In the genomic region with DNA sequence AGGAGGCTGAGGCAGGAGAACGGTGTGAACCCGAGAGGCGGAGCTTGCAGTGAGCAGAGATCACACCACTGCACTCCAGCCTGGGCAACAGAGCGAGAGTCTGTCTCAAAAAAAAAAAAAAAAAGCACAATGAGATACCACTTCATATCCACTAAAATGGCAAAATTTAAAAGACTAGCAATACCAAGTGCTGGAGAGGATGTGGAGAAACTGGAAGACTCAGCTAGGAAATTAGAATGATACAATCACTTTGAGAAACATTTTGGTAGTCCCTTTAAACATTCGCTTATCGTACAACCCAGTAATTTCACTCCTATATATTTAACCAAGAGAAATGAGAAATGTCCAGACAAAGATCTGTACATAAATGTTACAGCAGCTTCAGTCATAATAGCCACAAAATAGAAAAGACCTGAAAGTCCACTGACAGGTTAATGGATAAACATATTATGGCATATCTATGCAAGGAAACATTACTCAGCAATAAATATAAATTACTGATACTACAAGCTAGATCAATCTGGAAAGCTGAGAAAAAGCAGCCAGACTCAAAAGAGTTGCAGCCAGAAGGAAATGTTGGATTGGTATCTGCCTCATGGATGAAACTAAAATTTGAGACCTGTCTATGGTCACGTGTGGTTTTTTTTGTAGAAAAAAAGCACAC, we compare ENCODE assay signal across 18 cellular contexts. TPM values are rescaled to one million over a fixed set of nuclear protein-coding genes. Genes with fewer than 3 reads are reported as not detected.
A peak's percentile ranks its signal among the peaks of the same experiment; 100 is the strongest.
DNase-seq lines count a peak whose midpoint lies in the region; ATAC-seq, FAIRE-seq and TF ChIP-seq lines count a peak whose summit lies in the region.
"Had no signal": no experiment of that assay in that cellular context is flagged by ENCODE, and none has a peak within 500 bp of the region (broad histone marks: within the 10 kb centered on the region; RNA-seq: fewer than 3 reads in every experiment).

No MANE protein-coding gene starts in this region.

- H4K8ac ChIP-seq in IMR-90 (ENCODE audit: low read depth in 2 of 2, low read length in 2 of 2): no peak overlapping the region

- no peak overlapping the region for H2BK20ac ChIP-seq in IMR-90 (ENCODE audit: low read depth, low read length)

- H2AK9ac ChIP-seq in IMR-90 (replicated peaks; ENCODE audit: low read depth, low read length, poor library complexity): no peak overlapping the region

- no peak overlapping the region for H2BK5ac ChIP-seq in IMR-90 (ENCODE audit: low read depth, low read length, poor library complexity, severe bottlenecking)

- H3K4me2 ChIP-seq in A549: no peak overlapping the region
- no peak overlapping the region for H3K4me2 ChIP-seq in BLaER1
- no peak overlapping the region for H3K4me2 ChIP-seq in IMR-90 (ENCODE audit: low read depth, low read length)

- H3K9me1 ChIP-seq in IMR-90 (ENCODE audit: insufficient read depth, low read length): no peaks in the 10 kb centered on the region

- H3K36me3 ChIP-seq in BLaER1 (peaks cover 48% of the 10 kb centered on the region), IMR-90 (ENCODE audit: control insufficient read depth, insufficient read depth, low read length) (peaks cover 5% of the 10 kb centered on the region; the same call in 1 of the 2 replicates)

- no peak overlapping the region for H3K4me3 Mint-ChIP-seq in type B pancreatic cell
- H3K4me3 Mint-ChIP-seq in T-helper 2 cell treated with Interferon-gamma antibody and Interleukin-4, amounts not matched to agents 5 μg/mL and 100 μg/mL, for 36 hours: no peak overlapping the region
- H3K4me3 Mint-ChIP-seq: B cell; CD4-positive, alpha-beta memory T cell had no signal

- no peak overlapping the region for H4K5ac ChIP-seq in IMR-90 (ENCODE audit: low read depth, low read length)

- H2AFZ ChIP-seq in IMR-90 (replicated peaks; ENCODE audit: low read length, poor library complexity): no peak overlapping the region

- H3K23ac ChIP-seq in IMR-90 (ENCODE audit: low read depth, low read length): no peak overlapping the region

- no peak overlapping the region for H2BK120ac ChIP-seq in IMR-90 (ENCODE audit: low read depth, low read length)

- DNase-seq in A549 (ENCODE audit: low read depth in 1 of 2, low spot score in 1 of 2) (no peak), IMR-90 (no peak), type B pancreatic cell (ENCODE audit: extremely low spot score, unreplicated experiment) (no peak)
- DNase-seq in activated T-cell treated with anti-CD3 and anti-CD28 coated beads, Interleukin-2, amount 50 U/mL, for 48 hours: no peak
- no peak for DNase-seq in T-helper 2 cell treated with Interferon-gamma antibody and Interleukin-4, amounts not matched to agents 5 μg/mL and 100 μg/mL, for 36 hours (ENCODE audit: low spot score)
- DNase-seq: C1 segment of cervical spinal cord; Calu3; CD4-positive, alpha-beta memory T cell; COR-L47; DMS53; DMS79 treated with DMSO at 0.1 percent for 48 hours; GF-D8; GOT3 had no signal

- H3K4ac ChIP-seq in IMR-90 (ENCODE audit: low read depth, low read length): no peak overlapping the region

- H3K27me3 Mint-ChIP-seq in type B pancreatic cell: no peaks in the 10 kb centered on the region
- no peaks in the 10 kb centered on the region for H3K27me3 Mint-ChIP-seq in T-helper 2 cell treated with Interferon-gamma antibody and Interleukin-4, amounts not matched to agents 5 μg/mL and 100 μg/mL, for 36 hours (ENCODE audit: low read depth)
- H3K27me3 Mint-ChIP-seq: B cell; CD4-positive, alpha-beta memory T cell had no signal

- TF ChIP-seq RAD21 in A549 (conservative IDR thresholded peaks at IDR 0.05 in 1 of 2, IDR thresholded peaks at IDR 0.05 in 1 of 2) (no peak), IMR-90 (IDR thresholded peaks at IDR 0.05; ENCODE audit: low read length) (no peak)

- H3K9me3 Mint-ChIP-seq in type B pancreatic cell: peaks cover 10% of the 10 kb centered on the region
- peaks cover 14% of the 10 kb centered on the region for H3K9me3 Mint-ChIP-seq in T-helper 2 cell treated with Interferon-gamma antibody and Interleukin-4, amounts not matched to agents 5 μg/mL and 100 μg/mL, for 36 hours

- H3K9ac ChIP-seq in BLaER1 (no peak overlapping the region), IMR-90 (ENCODE audit: low read depth, low read length) (no peak overlapping the region)

- no peaks in the 10 kb centered on the region for H3K4me1 ChIP-seq in A549
- H3K4me1 ChIP-seq in BLaER1: peaks cover 66% of the 10 kb centered on the region
- H3K4me1 ChIP-seq in IMR-90 (ENCODE audit: control insufficient read depth, insufficient read depth, low read length): no peaks in the 10 kb centered on the region

- no peak overlapping the region for H2BK15ac ChIP-seq in IMR-90 (ENCODE audit: low read depth, low read length)

- peaks cover 54% of the 10 kb centered on the region for H3K36me3 Mint-ChIP-seq in type B pancreatic cell
- peaks cover 17% of the 10 kb centered on the region for H3K36me3 Mint-ChIP-seq in T-helper 2 cell treated with Interferon-gamma antibody and Interleukin-4, amounts not matched to agents 5 μg/mL and 100 μg/mL, for 36 hours (ENCODE audit: low read depth)

- FAIRE-seq in A549 (lab: Jason Lieb, UNC): no peak
- FAIRE-seq: GM12891, GM18507 had no signal

- BruUV-seq in IMR-90 (replicated peaks; lab: Mats Ljungman, UMichigan): no TSS peak

- CTCF ChIA-PET in A549 (lab: Yijun Ruan, JAX) (no interaction called here), IMR-90 (lab: Yijun Ruan, JAX) (no interaction called here)

- no peak overlapping the region for H3K18ac ChIP-seq in IMR-90 (ENCODE audit: low read depth, low read length)

- ATAC-seq in A549 (no peak), IMR-90 (ENCODE audit: low read depth) (no peak)

- H4K20me1 ChIP-seq in BLaER1 (no peaks in the 10 kb centered on the region), IMR-90 (ENCODE audit: insufficient read depth, low read length) (no peaks in the 10 kb centered on the region)

- no peak overlapping the region for H3K14ac ChIP-seq in IMR-90 (replicated peaks; ENCODE audit: low read depth, low read length)

- H2AK5ac ChIP-seq in IMR-90 (ENCODE audit: low read depth, low read length): no peak overlapping the region

- no peak overlapping the region for H4K91ac ChIP-seq in IMR-90 (ENCODE audit: insufficient read depth, low read depth, low read length)

- H3K27ac Mint-ChIP-seq in type B pancreatic cell: peak overlapping the region; percentile 2
- no peak overlapping the region for H3K27ac Mint-ChIP-seq in T-helper 2 cell treated with Interferon-gamma antibody and Interleukin-4, amounts not matched to agents 5 μg/mL and 100 μg/mL, for 36 hours
- H3K27ac Mint-ChIP-seq: B cell; CD4-positive, alpha-beta memory T cell had no signal

- H3K27ac ChIP-seq in A549: no peak overlapping the region
- no peak overlapping the region for H3K27ac ChIP-seq in BLaER1
- H3K27ac ChIP-seq in IMR-90 (ENCODE audit: insufficient read depth, low read length): no peak overlapping the region

- no peaks in the 10 kb centered on the region for H3K4me1 Mint-ChIP-seq in type B pancreatic cell (ENCODE audit: unreplicated experiment)
- H3K4me1 Mint-ChIP-seq in T-helper 2 cell treated with Interferon-gamma antibody and Interleukin-4, amounts not matched to agents 5 μg/mL and 100 μg/mL, for 36 hours (ENCODE audit: low read depth): no peaks in the 10 kb centered on the region
- H3K4me1 Mint-ChIP-seq: CD4-positive, alpha-beta memory T cell had no signal

- no peak for TF ChIP-seq CTCF in A549 (IDR thresholded peaks at IDR 0.05)
- TF ChIP-seq CTCF in IMR-90 (conservative IDR thresholded peaks at IDR 0.05; ENCODE audit: low read depth, low read length): no peak
- TF ChIP-seq CTCF in type B pancreatic cell (conservative IDR thresholded peaks at IDR 0.05): no peak

- dilution Hi-C loops in IMR-90 (cut with HindIII; ENCODE audit: low sequenced_read_pairs, unreplicated experiment): no loop called here

- POLR2A ChIA-PET in A549 (lab: Yijun Ruan, JAX): interaction anchor here (0.6 kb wide), 1 partner anchor 434 kb away, joined by 6 read pairs; no protein-coding TSS in a partner anchor
- POLR2A ChIA-PET in IMR-90 (lab: Charles Lee; ENCODE audit: unreplicated experiment): interaction anchor here (0.6 kb wide), 1 partner anchor 439 kb away, joined by 3 read pairs; no protein-coding TSS in a partner anchor

- H3K79me1 ChIP-seq in IMR-90 (ENCODE audit: low read depth in 1 of 2, low read length in 2 of 2): no peaks in the 10 kb centered on the region; a peak in 1 of 4 replicates

- in situ Hi-C loops in IMR-90 (cut with MboI; ENCODE audit: low sequenced_read_pairs): no loop called here

- TF ChIP-seq EP300 in A549 (IDR thresholded peaks at IDR 0.05): no peak

- H3K4me3 ChIP-seq in A549 (no peak overlapping the region), BLaER1 (peak overlapping the region; percentile 16; the same call in 1 of the 2 replicates), IMR-90 (ENCODE audit: insufficient read depth, low read depth, low read length) (no peak overlapping the region)
- H3K4me3 ChIP-seq: HAP-1 had no signal

- TF ChIP-seq POLR2A in A549 (IDR thresholded peaks at IDR 0.05; ENCODE audit: low read length) (no peak), IMR-90 (IDR thresholded peaks at IDR 0.05; ENCODE audit: low read depth, low read length) (no peak)

- WGBS in A549 (ENCODE audit: missing lambda C conversion rate): 98% methylated on average over 7 of the region's 7 CpGs
- WGBS in IMR-90 (ENCODE audit: extremely low coverage in 2 of 2, insufficient read length in 1 of 2), 2 experiments: no CpG with 5 or more reads among the region's 7 CpGs

- H3K9me3 ChIP-seq in A549: no peaks in the 10 kb centered on the region
- peaks cover 32% of the 10 kb centered on the region for H3K9me3 ChIP-seq in BLaER1
- H3K9me3 ChIP-seq in IMR-90 (ENCODE audit: control insufficient read depth, insufficient read depth, low read length): peaks cover 5% of the 10 kb centered on the region; the same call in 1 of the 2 replicates
- H3K9me3 ChIP-seq: HAP-1 had no signal

- no peak overlapping the region for H3K56ac ChIP-seq in IMR-90 (ENCODE audit: extremely low read depth, insufficient read depth, low read length)

- intact Hi-C loops in IMR-90 (cut with micrococcal nuclease): no loop called here

- H3K27me3 ChIP-seq in BLaER1 (no peaks in the 10 kb centered on the region), IMR-90 (ENCODE audit: control insufficient read depth, insufficient read depth, low read length) (no peaks in the 10 kb centered on the region)

TF ChIP-seq in A549, 52 proteins besides CTCF, POLR2A, EP300 and RAD21 (continues in another document):
- no peak for TF ChIP-seq BHLHE40 (IDR thresholded peaks at IDR 0.05; ENCODE audit: low read depth, low read length)

TF ChIP-seq in IMR-90, 13 proteins besides CTCF, POLR2A, EP300 and RAD21 (continues in another document):
- no peak for TF ChIP-seq CHD1 (IDR thresholded peaks at IDR 0.05; ENCODE audit: low read depth, low read length)

RNA-seq across cellular contexts. Expression of a gene that starts 40.0 kb away (rescaled TPM):
- 11.4 and 11.7 TPM in 2 replicates for polyA plus RNA-seq in A549 (2011; rRNA removed)
- 5.5 and 6.2 TPM in 2 replicates for polyA plus RNA-seq in A549 (2012; cell fraction: cytosol; rRNA removed)
- 3.8 and 4.7 TPM in 2 replicates for polyA plus RNA-seq in A549 (2012; cell fraction: nucleus; rRNA removed)
- polyA plus RNA-seq in A549 (2017; fragmentation: RNase III; extraction: RNeasy Plus Mini Kit Qiagen cat#74134 plus additional on column Dnase treatment): 8.7 to 9.1 TPM (median 9.0 TPM) in 3 replicates
- polyA minus RNA-seq in A549 (2011; rRNA and poly(A)+ RNA removed): 8.4 and 10.5 TPM in 2 replicates
- total RNA-seq in IMR-90 (2012; rRNA removed): 5.0 and 5.2 TPM in 2 replicates
- 3.9 and 4.8 TPM in 2 replicates for polyA plus RNA-seq in IMR-90 (2012; rRNA removed)
- polyA plus RNA-seq in IMR-90 (2012; cell fraction: cytosol; rRNA removed): 2.3 and 3.0 TPM in 2 replicates
- 2.3 and 4.7 TPM in 2 replicates for polyA plus RNA-seq in IMR-90 (2012; cell fraction: nucleus; rRNA removed; ENCODE audit: low replicate concordance)
- 9.5 and 11.6 TPM in 2 replicates for total RNA-seq in type B pancreatic cell (ENCODE audit: low replicate concordance)
